8 cellular contexts compared by ENCODE assay signal in genomic region chr1:53328009-53328489, GRCh38. TPM values are rescaled to one million over a fixed set of nuclear protein-coding genes. Genes with fewer than 3 reads are reported as not detected.
DNase-seq lines count a peak whose midpoint lies in the region; ATAC-seq and TF ChIP-seq lines count a peak whose summit lies in the region.

Gene LRP8 (minus strand): TSS chr1:53328070. CDS start chr1:53327912, 158 bp downstream.

- TF ChIP-seq CTCF in lower leg skin (IDR thresholded peaks at IDR 0.05): no peak

- intact Hi-C loops in activated CD4-positive, alpha-beta T cell treated with anti-CD3 and anti-CD28 coated beads, Interleukin-2, amount 10 ng/mL, durations not matched to agents 24 days and 14 days (cut with micrococcal nuclease): loop anchor here (5.0 kb wide), 4 partner anchors 724 to 1711 kb away; partner anchors contain the start of genes BTF3L4, ORC1, OSBPL9 and PRPF38A
- intact Hi-C loops in dendritic cell treated with granulocyte-macrophage colony-stimulating factor and Interleukin-4, amounts not matched to agents 40 ng/mL and 50 ng/mL, for 4 days (cut with micrococcal nuclease): no loop called here
- intact Hi-C loops in lower leg skin (cut with DNase I; ENCODE audit: low total_unique reads): no loop called here

- H3K4me3 Mint-ChIP-seq in activated CD4-positive, alpha-beta T cell treated with anti-CD3 and anti-CD28 coated beads, Interleukin-2, amount 10 ng/mL, durations not matched to agents 24 days and 14 days: peak within 1 kb of the TSS; percentile 99
- H3K4me3 Mint-ChIP-seq in dendritic cell treated with granulocyte-macrophage colony-stimulating factor and Interleukin-4, amounts not matched to agents 40 ng/mL and 50 ng/mL, for 4 days: peak within 1 kb of the TSS; percentile 93

- H3K27me3 Mint-ChIP-seq in activated CD4-positive, alpha-beta T cell treated with anti-CD3 and anti-CD28 coated beads, Interleukin-2, amount 10 ng/mL, durations not matched to agents 24 days and 14 days: no peaks in the 10 kb centered on the region
- H3K27me3 Mint-ChIP-seq in dendritic cell treated with granulocyte-macrophage colony-stimulating factor and Interleukin-4, amounts not matched to agents 40 ng/mL and 50 ng/mL, for 4 days: no peaks in the 10 kb centered on the region

- DNase-seq in NCI-H524 (lab: John Stamatoyannopoulos, UW): peak; percentile 43 to 51
- DNase-seq in NCI-H524 treated with DMSO at 0.1 percent for 48 hours (lab: John Stamatoyannopoulos, UW): no peak
- peak; percentile 41 to 69 for DNase-seq in NCI-H446 (lab: John Stamatoyannopoulos, UW)
- DNase-seq in activated CD4-positive, alpha-beta T cell treated with anti-CD3 and anti-CD28 coated beads, Interleukin-2, amount 10 ng/mL, durations not matched to agents 24 days and 14 days: peak; percentile 95
- peak; percentile 42 to 94 for DNase-seq in lower leg skin (ENCODE audit: low spot score in 2 of 2)
- DNase-seq in stimulated activated CD4-positive, alpha-beta T cell treated with anti-CD3 and anti-CD28 coated beads, TNF-alpha, amount 100 ng/mL, for 24 hours (ENCODE audit: low read depth in 3 of 3): peak; percentile 68 to 83 (median 72)

- no peaks in the 10 kb centered on the region for H3K9me3 Mint-ChIP-seq in activated CD4-positive, alpha-beta T cell treated with anti-CD3 and anti-CD28 coated beads, Interleukin-2, amount 10 ng/mL, durations not matched to agents 24 days and 14 days
- H3K9me3 Mint-ChIP-seq in dendritic cell treated with granulocyte-macrophage colony-stimulating factor and Interleukin-4, amounts not matched to agents 40 ng/mL and 50 ng/mL, for 4 days: no peaks in the 10 kb centered on the region

- peak; percentile 38 for ATAC-seq in HG03045 (IDR thresholded peaks at IDR 0.05; ENCODE audit: unreplicated experiment)

- peak within 1 kb of the TSS; percentile 98 for H3K27ac Mint-ChIP-seq in activated CD4-positive, alpha-beta T cell treated with anti-CD3 and anti-CD28 coated beads, Interleukin-2, amount 10 ng/mL, durations not matched to agents 24 days and 14 days
- peak within 1 kb of the TSS; percentile 90 for H3K27ac Mint-ChIP-seq in dendritic cell treated with granulocyte-macrophage colony-stimulating factor and Interleukin-4, amounts not matched to agents 40 ng/mL and 50 ng/mL, for 4 days

- H3K4me3 ChIP-seq in lower leg skin (ENCODE audit: low read depth, poor library complexity, severe bottlenecking): peak within 1 kb of the TSS; percentile 62

- peaks cover 32% of the 10 kb centered on the region for H3K4me1 Mint-ChIP-seq in activated CD4-positive, alpha-beta T cell treated with anti-CD3 and anti-CD28 coated beads, Interleukin-2, amount 10 ng/mL, durations not matched to agents 24 days and 14 days
- H3K4me1 Mint-ChIP-seq in dendritic cell treated with granulocyte-macrophage colony-stimulating factor and Interleukin-4, amounts not matched to agents 40 ng/mL and 50 ng/mL, for 4 days (ENCODE audit: low read depth): peaks cover 51% of the 10 kb centered on the region

- WGBS in lower leg skin, 2 donors: 4 to 7% methylated on average over 36 to 39 of the region's 50 CpGs

- H3K36me3 Mint-ChIP-seq in activated CD4-positive, alpha-beta T cell treated with anti-CD3 and anti-CD28 coated beads, Interleukin-2, amount 10 ng/mL, durations not matched to agents 24 days and 14 days (ENCODE audit: low read depth): peaks cover 34% of the 10 kb centered on the region
- H3K36me3 Mint-ChIP-seq in dendritic cell treated with granulocyte-macrophage colony-stimulating factor and Interleukin-4, amounts not matched to agents 40 ng/mL and 50 ng/mL, for 4 days (ENCODE audit: low read depth): peaks cover 29% of the 10 kb centered on the region

- TF ChIP-seq POLR2A in lower leg skin (IDR thresholded peaks at IDR 0.05): no peak

RNA-seq across cellular contexts. Expression of gene LRP8, which starts in this region (rescaled TPM):
- 76.8 and 81.6 TPM in 2 replicates for total RNA-seq in activated CD4-positive, alpha-beta T cell treated with anti-CD3 and anti-CD28 coated beads, Interleukin-2, amount 10 ng/mL, durations not matched to agents 24 days and 14 days
- 1 to 10 TPM in 3 of 4 donors, under 1 TPM in 1; 0.76 to 4.0 (median 2.0) TPM for total RNA-seq in lower leg skin

Comparison
In these comparisons a context has a peak if more than half of its experiments do, and no peak if none do; other contexts are left out.
1. RNA of gene LRP8 (total RNA-seq): 76.8 to 81.6 TPM in activated CD4-positive, alpha-beta T cell treated with anti-CD3 and anti-CD28 coated beads, Interleukin-2, amount 10 ng/mL, durations not matched to agents 24 days and 14 days; 0.76 to 4.0 TPM in lower leg skin; every median in the first group is over 10 times any median in the second.